ENCODE assay signal across 8 cellular contexts in genomic region chr1:113872219-113872934, GRCh38.
DNase-seq lines count a peak whose midpoint lies in the region; ATAC-seq and TF ChIP-seq lines count a peak whose summit lies in the region.

No MANE protein-coding gene starts in this region.

- H3K27ac Mint-ChIP-seq in activated naive CD8-positive, alpha-beta T cell treated with anti-CD3 and anti-CD28 coated beads, Interleukin-2, amount 50 U/mL, for 24 hours, result peak overlapping the region; percentile 99
- H3K27ac Mint-ChIP-seq in nephron progenitor cell, result no peak overlapping the region

- ATAC-seq in GM19372 (IDR thresholded peaks at IDR 0.05; ENCODE audit: low read depth, unreplicated experiment) (peak; percentile 9), GM21381 (IDR thresholded peaks at IDR 0.05; ENCODE audit: unreplicated experiment) (no peak)
- no peak for ATAC-seq in activated naive CD8-positive, alpha-beta T cell treated with anti-CD3 and anti-CD28 coated beads, Interleukin-2, amount 50 U/mL, for 24 hours

- no peak for TF ChIP-seq CTCF in nephron progenitor cell (IDR thresholded peaks at IDR 0.05)

- peaks cover 33% of the 10 kb centered on the region for H3K36me3 Mint-ChIP-seq in activated naive CD8-positive, alpha-beta T cell treated with anti-CD3 and anti-CD28 coated beads, Interleukin-2, amount 50 U/mL, for 24 hours (ENCODE audit: low read depth)
- H3K36me3 Mint-ChIP-seq in nephron progenitor cell (ENCODE audit: low read depth), result no peaks in the 10 kb centered on the region

- no peaks in the 10 kb centered on the region for H3K9me3 Mint-ChIP-seq in activated naive CD8-positive, alpha-beta T cell treated with anti-CD3 and anti-CD28 coated beads, Interleukin-2, amount 50 U/mL, for 24 hours
- H3K9me3 Mint-ChIP-seq in nephron progenitor cell, result no peaks in the 10 kb centered on the region

- intact Hi-C loops in posterior cingulate gyrus (cut with DNase I), result no loop called here

- DNase-seq in KG1 (lab: John Stamatoyannopoulos, UW) (peak; percentile 61), pons (ENCODE audit: low spot score) (peak; percentile 22), posterior cingulate gyrus (no peak), nephron progenitor cell (no peak), SHP77 treated with DMSO at 0.1 percent for 48 hours (lab: John Stamatoyannopoulos, UW) (no peak)
- DNase-seq in activated naive CD8-positive, alpha-beta T cell treated with anti-CD3 and anti-CD28 coated beads, Interleukin-2, amount 50 U/mL, for 24 hours, result no peak

- H3K4me1 Mint-ChIP-seq in activated naive CD8-positive, alpha-beta T cell treated with anti-CD3 and anti-CD28 coated beads, Interleukin-2, amount 50 U/mL, for 24 hours, result peaks cover 76% of the 10 kb centered on the region
- H3K4me1 Mint-ChIP-seq in nephron progenitor cell, result peaks cover 14% of the 10 kb centered on the region

- H3K27me3 Mint-ChIP-seq in activated naive CD8-positive, alpha-beta T cell treated with anti-CD3 and anti-CD28 coated beads, Interleukin-2, amount 50 U/mL, for 24 hours, result no peaks in the 10 kb centered on the region
- peaks cover 2% of the 10 kb centered on the region for H3K27me3 Mint-ChIP-seq in nephron progenitor cell (ENCODE audit: low read depth, poor library complexity)

- peak overlapping the region; percentile 89 for H3K4me3 Mint-ChIP-seq in activated naive CD8-positive, alpha-beta T cell treated with anti-CD3 and anti-CD28 coated beads, Interleukin-2, amount 50 U/mL, for 24 hours
- no peak overlapping the region for H3K4me3 Mint-ChIP-seq in nephron progenitor cell

Comparison
In these comparisons a context has a peak if more than half of its experiments do, and no peak if none do; other contexts are left out.
1. DNase-seq: peak in KG1 (single experiment) and pons (single experiment); none in activated naive CD8-positive, alpha-beta T cell treated with anti-CD3 and anti-CD28 coated beads, Interleukin-2, amount 50 U/mL, for 24 hours (single experiment), posterior cingulate gyrus (0 of 10), nephron progenitor cell (single experiment) and SHP77 treated with DMSO at 0.1 percent for 48 hours (single experiment).